8 cellular contexts compared by ENCODE assay signal in the genomic region with DNA sequence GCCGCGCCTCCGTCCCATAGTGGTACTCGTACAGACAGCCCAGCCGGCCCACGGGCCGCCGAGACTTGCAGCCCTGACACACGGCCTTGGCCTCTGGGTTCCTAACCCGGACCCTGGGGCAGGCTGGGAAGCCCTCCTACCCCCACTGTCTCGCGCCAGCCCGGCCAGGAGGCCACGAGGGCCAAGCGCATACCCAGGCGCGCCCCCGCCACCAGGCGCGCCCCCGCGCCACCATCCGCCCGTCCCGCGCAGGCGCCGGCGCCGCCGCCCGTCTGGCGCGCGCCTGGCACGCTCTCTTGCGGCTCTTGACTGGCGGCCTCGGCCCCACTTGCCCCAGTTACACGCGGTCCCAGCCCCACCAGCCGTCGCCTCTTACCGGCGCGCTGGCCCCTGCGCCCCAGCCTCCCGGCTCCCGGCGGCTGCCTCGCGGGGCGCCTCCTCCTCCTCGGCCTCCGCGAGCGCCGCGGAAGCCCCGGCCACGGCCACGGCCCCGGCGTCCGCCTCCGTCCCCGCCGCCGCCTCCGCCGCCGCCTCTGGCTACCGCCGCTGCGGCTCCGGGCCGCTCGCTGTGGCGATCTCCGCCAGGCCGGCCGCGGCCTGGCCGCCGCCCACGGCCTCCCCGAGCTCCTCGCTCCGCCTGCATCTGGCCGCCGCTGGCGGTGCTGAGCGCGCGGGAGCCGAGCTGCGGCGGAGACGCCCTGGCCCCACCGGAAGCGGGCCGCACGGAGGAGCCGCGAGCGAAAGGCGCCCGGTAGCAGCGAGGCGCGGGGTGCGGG. TPM values are rescaled to one million over a fixed set of nuclear protein-coding genes. Genes with fewer than 3 reads are reported as not detected.
A peak's percentile ranks its signal among the peaks of the same experiment; 100 is the strongest.
DNase-seq lines count a peak whose midpoint lies in the region; ATAC-seq and TF ChIP-seq lines count a peak whose summit lies in the region.

No MANE protein-coding gene starts in this region.

- intact Hi-C loops in left colon (cut with DNase I, micrococcal nuclease) = no loop called here

- ATAC-seq in GM18870 (IDR thresholded peaks at IDR 0.05; ENCODE audit: unreplicated experiment) = peak; percentile 44
- peak; percentile 72 for ATAC-seq in HG03097 (IDR thresholded peaks at IDR 0.05; ENCODE audit: low FRiP score, unreplicated experiment)
- peak; percentile 87 for ATAC-seq in left colon

- no peak for TF ChIP-seq CTCF in choroid plexus epithelial cell (conservative IDR thresholded peaks at IDR 0.05; ENCODE audit: low read depth, low read length)

- peak; percentile 90 for DNase-seq in AG08395 (ENCODE audit: low spot score)
- DNase-seq in NCI-H345 treated with DMSO at 0.1 percent for 48 hours (lab: John Stamatoyannopoulos, UW; ENCODE audit: unreplicated experiment) = peak; percentile 17
- peak; percentile 52 to 64 for DNase-seq in activated CD4-positive, alpha-beta T cell treated with anti-CD3 and anti-CD28 coated beads for 24 hours (ENCODE audit: low read depth in 2 of 2)
- DNase-seq in choroid plexus epithelial cell (ENCODE audit: low read depth) = peak; percentile 73
- peak; percentile 74 to 82 for DNase-seq in left colon
- DNase-seq in stimulated activated CD4-positive, alpha-beta T cell treated with anti-CD3 and anti-CD28 coated beads, Interleukin-1b, Interleukin-23, amount 100 ng/mL, for 48 hours = peak; percentile 71

- H3K4me3 ChIP-seq in choroid plexus epithelial cell (ENCODE audit: low read depth, low read length) = peak overlapping the region; percentile 90

RNA-seq across cellular contexts. Expression of gene AVEN, which starts 0.4 kb away (rescaled TPM):
- total RNA-seq in left colon = 10 to 100 TPM; 10.3 to 11.4 TPM

Comparison
In these comparisons a context has a peak if more than half of its experiments do, and no peak if none do; other contexts are left out.
1. Peak in every context shown above with its lines: DNase-seq, ATAC-seq and H3K4me3 ChIP-seq.
2. DNase-seq: peak in every context shown above with its lines; median percentile 90 in AG08395; 78 in left colon; 73 in choroid plexus epithelial cell; 71 in stimulated activated CD4-positive, alpha-beta T cell treated with anti-CD3 and anti-CD28 coated beads, Interleukin-1b, Interleukin-23, amount 100 ng/mL, for 48 hours; 58 in activated CD4-positive, alpha-beta T cell treated with anti-CD3 and anti-CD28 coated beads for 24 hours; 17 in NCI-H345 treated with DMSO at 0.1 percent for 48 hours.